ENCODE assay signal across 8 cellular contexts in genomic region chr16:1351582-1352362, GRCh38. TPM values are rescaled to one million over a fixed set of nuclear protein-coding genes. Genes with fewer than 3 reads are reported as not detected.
A peak's percentile ranks its signal among the peaks of the same experiment; 100 is the strongest.
DNase-seq lines count a peak whose midpoint lies in the region; ATAC-seq and TF ChIP-seq lines count a peak whose summit lies in the region.

GNPTG (plus strand) TSS chr16:1351931; CDS start chr16:1351966, 35 bp downstream.
TSR3 (minus strand) TSS chr16:1351878; CDS start chr16:1351804, 74 bp downstream.

- H3K9me3 ChIP-seq in neuron (ENCODE audit: low read length): no peaks in the 10 kb centered on the region
- no peaks in the 10 kb centered on the region for H3K9me3 ChIP-seq in stomach smooth muscle (ENCODE audit: control insufficient read depth in 2 of 2, low read length in 2 of 2)

- peak within 1 kb of the TSS; percentile 81 for H3K4me3 ChIP-seq in neuron (ENCODE audit: low read length)
- H3K4me3 ChIP-seq in stomach smooth muscle (ENCODE audit: low read length in 2 of 2): peak within 1 kb of the TSS; percentile 91 to 94

- ATAC-seq in GM21447 (IDR thresholded peaks at IDR 0.05; ENCODE audit: unreplicated experiment) (peak; percentile 57), foreskin keratinocyte (peak; percentile 48)

- TF ChIP-seq CTCF in foreskin keratinocyte (conservative IDR thresholded peaks at IDR 0.05): no peak

- H3K9ac ChIP-seq in stomach smooth muscle (ENCODE audit: low read length in 2 of 2): peak within 1 kb of the TSS; percentile 76 to 82

- H3K27ac ChIP-seq in foreskin keratinocyte: peak within 1 kb of the TSS; percentile 31
- no peak within 1 kb of the TSS for H3K27ac ChIP-seq in stomach smooth muscle (ENCODE audit: low read length)

- peak within 1 kb of the TSS; percentile 71 for H2AFZ ChIP-seq in neuron (ENCODE audit: low read depth, low read length)

- H3K27me3 ChIP-seq in foreskin keratinocyte: no peaks in the 10 kb centered on the region
- no peaks in the 10 kb centered on the region for H3K27me3 ChIP-seq in neuron (ENCODE audit: insufficient read depth, low read length)
- no peaks in the 10 kb centered on the region for H3K27me3 ChIP-seq in stomach smooth muscle (ENCODE audit: control insufficient read depth in 1 of 2, insufficient read depth in 2 of 2, low read length in 2 of 2)

- peak; percentile 79 for TF ChIP-seq POLR2A in Raji (IDR thresholded peaks at IDR 0.05; ENCODE audit: insufficient read depth, low read depth, low read length)

- H3K4me1 ChIP-seq in foreskin keratinocyte (peaks cover 7% of the 10 kb centered on the region), neuron (ENCODE audit: insufficient read depth, low read length) (peaks cover 18% of the 10 kb centered on the region), stomach smooth muscle (ENCODE audit: control insufficient read depth, insufficient read depth, low read length) (peaks cover 34% of the 10 kb centered on the region)

- H3K36me3 ChIP-seq in neuron (ENCODE audit: insufficient read depth, low read length) (peaks cover 27% of the 10 kb centered on the region), stomach smooth muscle (ENCODE audit: control insufficient read depth in 2 of 2, insufficient read depth in 2 of 2, low read length in 2 of 2) (peaks cover 3 to 10% of the 10 kb centered on the region in 2 donors)

- DNase-seq in DMS153 treated with DMSO at 0.1 percent for 48 hours (lab: John Stamatoyannopoulos, UW; ENCODE audit: unreplicated experiment) (peak; percentile 32), HuH-7.5 (ENCODE audit: low spot score) (peak; percentile 81), foreskin keratinocyte (peak; percentile 43 to 56)
- peak; percentile 76 for DNase-seq in activated gamma-delta T cell treated with anti-CD3 and anti-CD28 coated beads, Interleukin-2, amount 50 U/mL, for 16 hours (ENCODE audit: low read depth)

RNA-seq across cellular contexts. Expression of gene GNPTG, which starts in this region (rescaled TPM):
- 18.8 and 21.6 TPM in 2 replicates for total RNA-seq in foreskin keratinocyte
- polyA plus RNA-seq in foreskin keratinocyte: 34.1 and 40.3 TPM in 2 replicates

RNA-seq across cellular contexts. Expression of gene TSR3, which starts in this region (rescaled TPM):
- total RNA-seq in foreskin keratinocyte: 73.7 and 80.1 TPM in 2 replicates
- polyA plus RNA-seq in foreskin keratinocyte: 117 and 119 TPM in 2 replicates
